1 cellular context compared by ENCODE assay signal in the genomic region with DNA sequence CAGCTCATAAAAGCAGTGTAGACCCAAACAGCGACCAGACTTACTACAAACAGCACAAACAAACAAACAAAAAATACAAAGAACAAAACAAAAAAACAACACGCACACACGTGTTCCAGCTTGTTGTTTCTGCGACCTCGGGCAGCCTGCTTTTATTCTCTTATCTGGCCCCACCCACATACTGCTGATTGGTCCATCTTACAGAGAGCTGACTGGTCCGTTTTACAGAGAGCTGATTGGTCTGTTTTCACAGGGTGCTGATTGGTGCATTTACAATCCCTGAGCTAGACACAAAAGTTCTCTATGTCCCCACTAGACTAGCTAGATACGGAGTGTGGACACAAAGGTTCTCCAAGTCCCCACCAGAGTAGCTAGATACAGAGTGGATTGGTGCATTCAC.
TF ChIP-seq lines count a peak whose summit lies in the region.

No MANE protein-coding gene starts in this region.

TF ChIP-seq in A549, 52 proteins besides CTCF, POLR2A, EP300 and RAD21:
- peak; percentile 37 for TF ChIP-seq MAFK (IDR thresholded peaks at IDR 0.05; ENCODE audit: partially characterized antibody)
